10 cellular contexts compared by ENCODE assay signal in genomic region chr17:64992325-64992802, GRCh38.
DNase-seq lines count a peak whose midpoint lies in the region; ATAC-seq lines count a peak whose summit lies in the region.
"Had no signal": no experiment of that assay in that cellular context is flagged by ENCODE, and none has a peak within 500 bp of the region (broad histone marks: within the 10 kb centered on the region; RNA-seq: fewer than 3 reads in every experiment).

No MANE protein-coding gene starts in this region.

- DNase-seq in COLO829 (ENCODE audit: low spot score) (peak; percentile 50), HuH-7.5 (ENCODE audit: low spot score) (peak; percentile 20), left lobe of liver (ENCODE audit: low spot score) (peak; percentile 21), NCI-H1417 treated with DMSO at 0.1 percent for 48 hours (lab: John Stamatoyannopoulos, UW) (no peak), left ventricle myocardium superior (no peak), GM19240 (ENCODE audit: insufficient read length, low spot score) (no peak)
- DNase-seq in activated T-helper 2 cell treated with anti-CD3 and anti-CD28 coated beads, Interferon-gamma antibody, Interleukin-2, Interleukin-4, amounts not matched to agents 10 μg/mL and 5 μg/mL and 100 μg/mL, durations not matched to agents 14 hours and 24 hours and 36 hours (ENCODE audit: low spot score), result no peak
- DNase-seq: heart left ventricle had no signal

- H3K4me1 Mint-ChIP-seq in activated T-helper 2 cell treated with anti-CD3 and anti-CD28 coated beads, Interferon-gamma antibody, Interleukin-2, Interleukin-4, amounts not matched to agents 10 μg/mL and 5 μg/mL and 100 μg/mL, durations not matched to agents 14 hours and 24 hours and 36 hours (ENCODE audit: low read depth), result peaks cover 43% of the 10 kb centered on the region

- intact Hi-C loops in activated T-helper 2 cell treated with anti-CD3 and anti-CD28 coated beads, Interferon-gamma antibody, Interleukin-2, Interleukin-4, amounts not matched to agents 10 μg/mL and 5 μg/mL and 100 μg/mL, durations not matched to agents 14 hours and 24 hours and 36 hours (cut with micrococcal nuclease), result no loop called here
- intact Hi-C loops in left ventricle myocardium superior (cut with micrococcal nuclease), result no loop called here

- H3K27ac Mint-ChIP-seq in activated T-helper 2 cell treated with anti-CD3 and anti-CD28 coated beads, Interferon-gamma antibody, Interleukin-2, Interleukin-4, amounts not matched to agents 10 μg/mL and 5 μg/mL and 100 μg/mL, durations not matched to agents 14 hours and 24 hours and 36 hours, result peak overlapping the region; percentile 14

- H3K36me3 Mint-ChIP-seq in activated T-helper 2 cell treated with anti-CD3 and anti-CD28 coated beads, Interferon-gamma antibody, Interleukin-2, Interleukin-4, amounts not matched to agents 10 μg/mL and 5 μg/mL and 100 μg/mL, durations not matched to agents 14 hours and 24 hours and 36 hours (ENCODE audit: low read depth), result no peaks in the 10 kb centered on the region

- ATAC-seq in left lobe of liver (no peak), left ventricle myocardium superior (no peak), GM18909 (IDR thresholded peaks at IDR 0.05; ENCODE audit: poor library complexity, unreplicated experiment) (no peak)
- ATAC-seq: heart left ventricle had no signal

- no peaks in the 10 kb centered on the region for H3K27me3 Mint-ChIP-seq in activated T-helper 2 cell treated with anti-CD3 and anti-CD28 coated beads, Interferon-gamma antibody, Interleukin-2, Interleukin-4, amounts not matched to agents 10 μg/mL and 5 μg/mL and 100 μg/mL, durations not matched to agents 14 hours and 24 hours and 36 hours (ENCODE audit: low read depth)
- H3K27me3 Mint-ChIP-seq: central memory CD8-positive, alpha-beta T cell had no signal

- H3K4me3 Mint-ChIP-seq in activated T-helper 2 cell treated with anti-CD3 and anti-CD28 coated beads, Interferon-gamma antibody, Interleukin-2, Interleukin-4, amounts not matched to agents 10 μg/mL and 5 μg/mL and 100 μg/mL, durations not matched to agents 14 hours and 24 hours and 36 hours (ENCODE audit: low read depth), result no peak overlapping the region
- H3K4me3 Mint-ChIP-seq: central memory CD8-positive, alpha-beta T cell had no signal

- no peaks in the 10 kb centered on the region for H3K9me3 Mint-ChIP-seq in activated T-helper 2 cell treated with anti-CD3 and anti-CD28 coated beads, Interferon-gamma antibody, Interleukin-2, Interleukin-4, amounts not matched to agents 10 μg/mL and 5 μg/mL and 100 μg/mL, durations not matched to agents 14 hours and 24 hours and 36 hours
- H3K9me3 Mint-ChIP-seq: central memory CD8-positive, alpha-beta T cell had no signal

Comparison
In these comparisons a context has a peak if more than half of its experiments do, and no peak if none do; other contexts are left out.
1. DNase-seq: peak in COLO829 (single experiment), HuH-7.5 (single experiment) and left lobe of liver (single experiment); none in activated T-helper 2 cell treated with anti-CD3 and anti-CD28 coated beads, Interferon-gamma antibody, Interleukin-2, Interleukin-4, amounts not matched to agents 10 μg/mL and 5 μg/mL and 100 μg/mL, durations not matched to agents 14 hours and 24 hours and 36 hours (single experiment), NCI-H1417 treated with DMSO at 0.1 percent for 48 hours (single experiment), left ventricle myocardium superior (single experiment) and GM19240 (single experiment).